Comparison of ENCODE assay signal across 9 cellular contexts in genomic region chr5:441996-442334, GRCh38. TPM values are rescaled to one million over a fixed set of nuclear protein-coding genes. Genes with fewer than 3 reads are reported as not detected.
DNase-seq lines count a peak whose midpoint lies in the region; ATAC-seq and TF ChIP-seq lines count a peak whose summit lies in the region.
"Had no signal": no experiment of that assay in that cellular context is flagged by ENCODE, and none has a peak within 500 bp of the region (broad histone marks: within the 10 kb centered on the region; RNA-seq: fewer than 3 reads in every experiment).

No MANE protein-coding gene starts in this region.

- H2AFZ ChIP-seq in neural progenitor cell (replicated peaks), result no peak overlapping the region

- H3K27me3 Mint-ChIP-seq in CD4-positive, CD25-positive, alpha-beta regulatory T cell, result no peaks in the 10 kb centered on the region
- H3K27me3 Mint-ChIP-seq in effector memory CD8-positive, alpha-beta T cell, result peaks cover 1 to 6% of the 10 kb centered on the region in 2 donors
- H3K27me3 Mint-ChIP-seq in neural progenitor cell (ENCODE audit: insufficient read depth, low read depth), result peaks cover 4% of the 10 kb centered on the region

- DNase-seq in CD4-positive, CD25-positive, alpha-beta regulatory T cell, result no peak
- DNase-seq in NT2/D1 (ENCODE audit: low read depth, low spot score) (no peak), neural progenitor cell (ENCODE audit: low spot score) (no peak), DMS114 treated with DMSO at 0.1 percent for 48 hours (lab: John Stamatoyannopoulos, UW; ENCODE audit: unreplicated experiment) (no peak), GM03348 (ENCODE audit: low spot score) (no peak), NCI-H1436 (lab: John Stamatoyannopoulos, UW) (no peak)
- no peak for DNase-seq in effector memory CD8-positive, alpha-beta T cell
- DNase-seq: activated CD8-positive, alpha-beta memory T cell treated with anti-CD3 and anti-CD28 coated beads, Interleukin-2, amount 50 U/mL, for 48 hours had no signal

- H4K20me1 ChIP-seq in neural progenitor cell (ENCODE audit: low read depth), result no peaks in the 10 kb centered on the region

- ATAC-seq in CD4-positive, CD25-positive, alpha-beta regulatory T cell (ENCODE audit: low read depth in 2 of 2), result no peak
- ATAC-seq in effector memory CD8-positive, alpha-beta T cell (replicated peaks), result no peak
- ATAC-seq in HG03460 (IDR thresholded peaks at IDR 0.05; ENCODE audit: unreplicated experiment), result no peak

- no peak for TF ChIP-seq CTCF in neural progenitor cell (IDR thresholded peaks at IDR 0.05)

- no peak overlapping the region for H3K27ac ChIP-seq in CD4-positive, CD25-positive, alpha-beta regulatory T cell (ENCODE audit: insufficient read depth, low read length, poor library complexity, severe bottlenecking)
- no peak overlapping the region for H3K27ac ChIP-seq in neural progenitor cell

- H3K4me1 ChIP-seq in CD4-positive, CD25-positive, alpha-beta regulatory T cell (ENCODE audit: control insufficient read depth, insufficient read depth, low read length, poor library complexity, severe bottlenecking), result peaks cover 18% of the 10 kb centered on the region
- peaks cover 15% of the 10 kb centered on the region for H3K4me1 ChIP-seq in NT2/D1 (ENCODE audit: insufficient read depth, insufficient read length)
- peaks cover 12% of the 10 kb centered on the region for H3K4me1 ChIP-seq in neural progenitor cell

- peaks cover 20% of the 10 kb centered on the region for H3K79me2 ChIP-seq in neural progenitor cell (ENCODE audit: low read depth)

- H3K4me1 Mint-ChIP-seq in CD4-positive, CD25-positive, alpha-beta regulatory T cell, result peaks cover 11 to 44% (median 21%) of the 10 kb centered on the region in 4 donors
- H3K4me1 Mint-ChIP-seq in effector memory CD8-positive, alpha-beta T cell (ENCODE audit: low read depth in 2 of 2), result peaks cover 26 to 32% of the 10 kb centered on the region in 2 donors
- H3K4me1 Mint-ChIP-seq in neural progenitor cell, result peaks cover 21% of the 10 kb centered on the region

- peaks cover 0 to 1% (median 0%) of the 10 kb centered on the region in 7 donors for H3K9me3 Mint-ChIP-seq in CD4-positive, CD25-positive, alpha-beta regulatory T cell
- H3K9me3 Mint-ChIP-seq in effector memory CD8-positive, alpha-beta T cell, result no peaks in the 10 kb centered on the region
- H3K9me3 Mint-ChIP-seq in neural progenitor cell, result no peaks in the 10 kb centered on the region

- peaks cover 8% of the 10 kb centered on the region for H3K36me3 ChIP-seq in CD4-positive, CD25-positive, alpha-beta regulatory T cell (ENCODE audit: control insufficient read depth, insufficient read depth, low read length)
- peaks cover 14% of the 10 kb centered on the region for H3K36me3 ChIP-seq in NT2/D1 (ENCODE audit: insufficient read depth, insufficient read length, low read length)
- no peaks in the 10 kb centered on the region for H3K36me3 ChIP-seq in neural progenitor cell

- H3K27me3 ChIP-seq in CD4-positive, CD25-positive, alpha-beta regulatory T cell (ENCODE audit: control insufficient read depth, insufficient read depth, low read length), result no peaks in the 10 kb centered on the region
- no peaks in the 10 kb centered on the region for H3K27me3 ChIP-seq in NT2/D1 (ENCODE audit: insufficient read depth, insufficient read length)
- no peaks in the 10 kb centered on the region for H3K27me3 ChIP-seq in neural progenitor cell

- H3K4me3 Mint-ChIP-seq in CD4-positive, CD25-positive, alpha-beta regulatory T cell, result peak overlapping the region; percentile 92 to 96 (median 96)
- H3K4me3 Mint-ChIP-seq in effector memory CD8-positive, alpha-beta T cell, result peak overlapping the region; percentile 91 to 98
- peak overlapping the region; percentile 99 for H3K4me3 Mint-ChIP-seq in neural progenitor cell

- no peaks in the 10 kb centered on the region for H3K9me3 ChIP-seq in CD4-positive, CD25-positive, alpha-beta regulatory T cell (ENCODE audit: control insufficient read depth in 2 of 2, low read length in 2 of 2)
- no peaks in the 10 kb centered on the region for H3K9me3 ChIP-seq in NT2/D1 (ENCODE audit: insufficient read depth, low read length)
- no peaks in the 10 kb centered on the region for H3K9me3 ChIP-seq in neural progenitor cell (ENCODE audit: low read depth)

- H3K4me3 ChIP-seq in CD4-positive, CD25-positive, alpha-beta regulatory T cell (ENCODE audit: low read depth, low read length), result peak overlapping the region; percentile 69
- peak overlapping the region; percentile 72 for H3K4me3 ChIP-seq in NT2/D1 (ENCODE audit: insufficient read length, low read depth)
- H3K4me3 ChIP-seq in neural progenitor cell, result peak overlapping the region; percentile 92

- peak overlapping the region; percentile 86 for H3K9ac ChIP-seq in NT2/D1 (ENCODE audit: insufficient read length, low read depth)
- no peak overlapping the region for H3K9ac ChIP-seq in neural progenitor cell

- peak overlapping the region; percentile 65 to 86 (median 69) for H3K27ac Mint-ChIP-seq in CD4-positive, CD25-positive, alpha-beta regulatory T cell
- peak overlapping the region in 1 of 2 donors; percentile 97 for H3K27ac Mint-ChIP-seq in effector memory CD8-positive, alpha-beta T cell
- H3K27ac Mint-ChIP-seq in neural progenitor cell, result no peak overlapping the region

- H3K4me2 ChIP-seq in neural progenitor cell, result peak overlapping the region; percentile 100

- H3K36me3 Mint-ChIP-seq in CD4-positive, CD25-positive, alpha-beta regulatory T cell, result peaks cover 16% of the 10 kb centered on the region
- H3K36me3 Mint-ChIP-seq in effector memory CD8-positive, alpha-beta T cell (ENCODE audit: insufficient read depth), result peaks cover 31% of the 10 kb centered on the region
- peaks cover 6% of the 10 kb centered on the region for H3K36me3 Mint-ChIP-seq in neural progenitor cell

- H3F3A ChIP-seq in neural progenitor cell (ENCODE audit: low read depth), result no peaks in the 10 kb centered on the region

RNA-seq across cellular contexts. Expression of gene EXOC3, which starts 1.0 kb away (rescaled TPM):
- total RNA-seq in CD4-positive, CD25-positive, alpha-beta regulatory T cell, result 95.4 TPM
- polyA plus RNA-seq in CD4-positive, CD25-positive, alpha-beta regulatory T cell, result 10 to 100 TPM; 23.3 to 52.4 (median 31.9) TPM
- 19.2 and 37.6 TPM in 2 replicates for total RNA-seq in neural progenitor cell (ENCODE audit: low replicate concordance)
